Comparison of ENCODE assay signal across 8 cellular contexts in genomic region chr3:195442573-195443390, GRCh38. TPM values are rescaled to one million over a fixed set of nuclear protein-coding genes. Genes with fewer than 3 reads are reported as not detected.
DNase-seq lines count a peak whose midpoint lies in the region; ATAC-seq and TF ChIP-seq lines count a peak whose summit lies in the region.

TSS of gene ACAP2 (minus strand) at chr3:195443020. CDS start at chr3:195442847, 173 bp downstream.

- DNase-seq in DMS153 treated with DMSO at 0.1 percent for 48 hours (lab: John Stamatoyannopoulos, UW; ENCODE audit: unreplicated experiment) = peak; percentile 99
- DNase-seq in KBM-7 = peak; percentile 100
- peak; percentile 100 for DNase-seq in activated T-cell treated with anti-CD3 and anti-CD28 coated beads, Interleukin-2, amount 50 U/mL, for 24 hours
- peak; percentile 100 for DNase-seq in erythroblast (lab: John Stamatoyannopoulos, UW)
- peak; percentile 97 to 99 for DNase-seq in stimulated activated CD8-positive, alpha-beta memory T cell treated with anti-CD3 and anti-CD28 coated beads, Interleukin-7, amount 100 ng/mL, for 1 hour (ENCODE audit: low read depth in 2 of 2)

- no peaks in the 10 kb centered on the region for H3K27me3 ChIP-seq in mucosa of stomach (ENCODE audit: control insufficient read depth, insufficient read depth, low read length)

- no peaks in the 10 kb centered on the region for H3K36me3 ChIP-seq in mucosa of stomach (ENCODE audit: control insufficient read depth, insufficient read depth, low read length)

- peak; percentile 92 for TF ChIP-seq POLR2A in erythroblast (IDR thresholded peaks at IDR 0.05; ENCODE audit: low read length)

- in situ Hi-C loops in KBM-7 (cut with MboI; ENCODE audit: low pct_unique_long_range_greater_than_20kb, low sequenced_read_pairs) = no loop called here

- peak; percentile 91 for ATAC-seq in GM21717 (IDR thresholded peaks at IDR 0.05; ENCODE audit: unreplicated experiment)

- peaks cover 15% of the 10 kb centered on the region for H3K36me3 Mint-ChIP-seq in activated T-cell treated with anti-CD3 and anti-CD28 coated beads, Interleukin-2, amount 50 U/mL, for 24 hours (ENCODE audit: low read depth)

- H3K4me1 ChIP-seq in mucosa of stomach (ENCODE audit: control insufficient read depth, insufficient read depth, low read length) = peaks cover 15% of the 10 kb centered on the region

- H3K9me3 ChIP-seq in mucosa of stomach (ENCODE audit: control insufficient read depth, low read length) = no peaks in the 10 kb centered on the region

- H3K27me3 Mint-ChIP-seq in activated T-cell treated with anti-CD3 and anti-CD28 coated beads, Interleukin-2, amount 50 U/mL, for 24 hours = no peaks in the 10 kb centered on the region

- peak within 1 kb of the TSS; percentile 80 for H3K9ac ChIP-seq in mucosa of stomach (ENCODE audit: low read length)

- H3K4me3 ChIP-seq in mucosa of stomach (ENCODE audit: low read length) = peak within 1 kb of the TSS; percentile 71

- H3K9me3 Mint-ChIP-seq in activated T-cell treated with anti-CD3 and anti-CD28 coated beads, Interleukin-2, amount 50 U/mL, for 24 hours = no peaks in the 10 kb centered on the region

- H3K27ac Mint-ChIP-seq in activated T-cell treated with anti-CD3 and anti-CD28 coated beads, Interleukin-2, amount 50 U/mL, for 24 hours = peak within 1 kb of the TSS; percentile 95

- peaks cover 48% of the 10 kb centered on the region for H3K4me1 Mint-ChIP-seq in activated T-cell treated with anti-CD3 and anti-CD28 coated beads, Interleukin-2, amount 50 U/mL, for 24 hours (ENCODE audit: low read depth)

- H3K4me3 Mint-ChIP-seq in activated T-cell treated with anti-CD3 and anti-CD28 coated beads, Interleukin-2, amount 50 U/mL, for 24 hours = peak within 1 kb of the TSS; percentile 95

TF ChIP-seq in PFSK-1, 5 proteins besides CTCF, POLR2A, EP300 and RAD21:
- peak; percentile 50 for TF ChIP-seq FOXP2 (optimal IDR thresholded peaks at IDR 0.05; ENCODE audit: borderline replicate concordance, extremely low read depth, extremely low read length, insufficient read depth)
- TF ChIP-seq POLR2AphosphoS5 (IDR thresholded peaks at IDR 0.05; ENCODE audit: low read depth, low read length) = peak; percentile 75; the same call in 1 of the 2 replicates
- no peak for TF ChIP-seq TAF1 (IDR thresholded peaks at IDR 0.05; ENCODE audit: borderline replicate concordance, insufficient read depth, low read length)
- TF ChIP-seq REST (IDR thresholded peaks at IDR 0.05; ENCODE audit: insufficient read depth in 1 of 2, low read depth in 2 of 2, low read length in 2 of 2) = no peak
- TF ChIP-seq SIN3A (IDR thresholded peaks at IDR 0.05; ENCODE audit: borderline replicate concordance, insufficient read depth, low read length) = no peak

RNA-seq across cellular contexts. Expression of gene ACAP2, which starts in this region (rescaled TPM):
- polyA plus RNA-seq in PFSK-1 (2012; ENCODE audit: insufficient read length, low read depth) = 11.5 TPM

Comparison
In these comparisons a context has a peak if more than half of its experiments do, and no peak if none do; other contexts are left out.
1. Peak in every context shown above with its lines: DNase-seq, ATAC-seq and H3K4me3 ChIP-seq.